Comparison of ENCODE assay signal across 8 cellular contexts in genomic region chr7:90594791-90595317, GRCh38. TPM values are rescaled to one million over a fixed set of nuclear protein-coding genes. Genes with fewer than 3 reads are reported as not detected.
A peak's percentile ranks its signal among the peaks of the same experiment; 100 is the strongest.
DNase-seq lines count a peak whose midpoint lies in the region; ATAC-seq and TF ChIP-seq lines count a peak whose summit lies in the region.

No MANE protein-coding gene starts in this region.

- H3K9me3 ChIP-seq in hepatocyte (ENCODE audit: low read depth) (no peaks in the 10 kb centered on the region), spleen (no peaks in the 10 kb centered on the region)

- H3K27ac ChIP-seq in 22Rv1 (peak overlapping the region; percentile 64; the same call in 1 of the 2 replicates), hepatocyte (no peak overlapping the region), spleen (peak overlapping the region in 6 of 8 donors; percentile 89 to 94 (median 92))

- peak overlapping the region; percentile 75 for H2AFZ ChIP-seq in hepatocyte

- H3K27me3 Mint-ChIP-seq in WTC11 (ENCODE audit: low read depth): peaks cover 3% of the 10 kb centered on the region

- POLR2A ChIA-PET in WTC11 (lab: Charles Lee): interaction anchor here (0.7 to 1.3 kb wide), 2 partner anchors 191 to 1105 kb away, joined by 3 read pairs; no protein-coding TSS in a partner anchor

- peaks cover 25% of the 10 kb centered on the region for H3K79me2 ChIP-seq in hepatocyte

- DNase-seq in H4 (ENCODE audit: low spot score): peak; percentile 79
- DNase-seq in WTC11 (ENCODE audit: low spot score): peak; percentile 26
- peak; percentile 27 for DNase-seq in hepatocyte (ENCODE audit: low spot score)
- DNase-seq in spleen: no peak
- no peak for DNase-seq in ureter (ENCODE audit: low spot score)

- no peaks in the 10 kb centered on the region; the same call in 1 of the 2 replicates for H3K36me3 Mint-ChIP-seq in WTC11

- TF ChIP-seq CTCF in 22Rv1 (IDR thresholded peaks at IDR 0.05) (no peak), WTC11 (IDR thresholded peaks at IDR 0.05) (no peak), hepatocyte (IDR thresholded peaks at IDR 0.05; ENCODE audit: poor library complexity) (no peak), spleen (IDR thresholded peaks at IDR 0.05 in 8 of 11, conservative IDR thresholded peaks at IDR 0.05 in 3 of 11) (no peak)

- TF ChIP-seq POLR2A in spleen (IDR thresholded peaks at IDR 0.05): no peak

- H3K4me1 ChIP-seq in hepatocyte (ENCODE audit: insufficient read depth) (no peaks in the 10 kb centered on the region), spleen (peaks cover 10 to 70% (median 47%) of the 10 kb centered on the region in 6 donors)

- peak; percentile 75 for ATAC-seq in WTC11
- no peak for ATAC-seq in GM21737 (IDR thresholded peaks at IDR 0.05; ENCODE audit: unreplicated experiment)
- ATAC-seq in HG02571 (IDR thresholded peaks at IDR 0.05; ENCODE audit: unreplicated experiment): no peak

- peaks cover 6% of the 10 kb centered on the region for H4K20me1 ChIP-seq in hepatocyte (ENCODE audit: insufficient read depth, poor library complexity, severe bottlenecking)

- H3K4me3 ChIP-seq in hepatocyte: peak overlapping the region; percentile 88
- peak overlapping the region in 5 of 8 donors; percentile 64 to 84 (median 71) for H3K4me3 ChIP-seq in spleen

- H3K36me3 ChIP-seq in hepatocyte (replicated peaks; ENCODE audit: insufficient read depth, low read depth) (no peaks in the 10 kb centered on the region), spleen (no peaks in the 10 kb centered on the region)

- H3K4me1 Mint-ChIP-seq in WTC11: peaks cover 48% of the 10 kb centered on the region

- H3K9me3 Mint-ChIP-seq in WTC11: no peaks in the 10 kb centered on the region

- H3K4me2 ChIP-seq in hepatocyte: peak overlapping the region; percentile 90

- H3K9me2 ChIP-seq in hepatocyte (replicated peaks; ENCODE audit: insufficient read depth): no peaks in the 10 kb centered on the region

- H3K4me3 Mint-ChIP-seq in WTC11: peak overlapping the region; percentile 79

- H3K27me3 ChIP-seq in hepatocyte: no peaks in the 10 kb centered on the region
- peaks cover 0 to 22% (median 0%) of the 10 kb centered on the region in 7 donors for H3K27me3 ChIP-seq in spleen (replicated peaks in 1 of 7)

- H3K27ac Mint-ChIP-seq in WTC11: peak overlapping the region; percentile 98

- 38% methylated on average over 10 of the region's 10 CpGs for WGBS in hepatocyte (ENCODE audit: low lambda C conversion rate, missing lambda C conversion rate)
- WGBS in spleen, 5 donors: 10 to 16% (median 12%) methylated on average over 10 of the region's 10 CpGs

- intact Hi-C loops in spleen (cut with DNase I; ENCODE audit: low total_unique reads): no loop called here

- CTCF ChIA-PET in WTC11 (lab: Charles Lee): interaction anchor here (0.6 to 2.3 kb wide), 6 partner anchors 10 to 1420 kb away, joined by 3 to 18 read pairs (median 4); no protein-coding TSS in a partner anchor

TF ChIP-seq in WTC11, 78 proteins besides CTCF, POLR2A, EP300 and RAD21 (continues in another document):
- TF ChIP-seq E2F5 (CRISPR knock-in tag; IDR thresholded peaks at IDR 0.05) (no peak), FOXJ3 (CRISPR knock-in tag; IDR thresholded peaks at IDR 0.05; ENCODE audit: borderline replicate concordance) (no peak), OVOL2 (CRISPR knock-in tag; IDR thresholded peaks at IDR 0.05; ENCODE audit: borderline replicate concordance) (no peak), ZNF425 (CRISPR knock-in tag; conservative IDR thresholded peaks at IDR 0.05) (no peak), IRF1 (CRISPR knock-in tag; IDR thresholded peaks at IDR 0.05) (no peak), ZBTB21 (CRISPR knock-in tag; IDR thresholded peaks at IDR 0.05; ENCODE audit: borderline replicate concordance) (no peak), SP1 (CRISPR knock-in tag; conservative IDR thresholded peaks at IDR 0.05) (0 out of 2 replicates have a peak, but pooled peaks have one; percentile 23), ZSCAN18 (CRISPR knock-in tag; IDR thresholded peaks at IDR 0.05) (no peak), MYBL2 (CRISPR knock-in tag; IDR thresholded peaks at IDR 0.05) (no peak), TEAD1 (CRISPR knock-in tag; IDR thresholded peaks at IDR 0.05) (peak; percentile 92; the same call in 1 of the 2 replicates), ATF2 (CRISPR knock-in tag; IDR thresholded peaks at IDR 0.05; ENCODE audit: borderline replicate concordance, low read depth) (no peak), CREB1 (CRISPR knock-in tag; IDR thresholded peaks at IDR 0.05) (no peak), ETV6 (CRISPR knock-in tag; IDR thresholded peaks at IDR 0.05) (peak; percentile 67; the same call in 1 of the 2 replicates), TP53 (CRISPR knock-in tag; IDR thresholded peaks at IDR 0.05) (no peak), ATF6 (CRISPR knock-in tag; IDR thresholded peaks at IDR 0.05) (no peak)

RNA-seq across cellular contexts. Expression of gene CDK14, which starts 1.3 kb away (rescaled TPM):
- total RNA-seq in H4 (2014; rRNA removed; shearing (Covaris generic)): 9.9 and 14.0 TPM in 2 replicates
- total RNA-seq in WTC11 (2021) (35.0 to 57.9 TPM (median 38.3 TPM) in 3 replicates), hepatocyte (20.7 and 23.5 TPM in 2 replicates), spleen (100 to 1,000 TPM in 1 of 7 donors, 10 to 100 TPM in 6; 48.2 to 109 (median 73.5) TPM), ureter (23.5 TPM)
- polyA plus RNA-seq in hepatocyte (8.6 and 15.2 TPM in 2 replicates), spleen (1 to 10 TPM; 6.6 to 8.9 (median 7.3) TPM)

Comparison
In these comparisons a context has a peak if more than half of its experiments do, and no peak if none do; other contexts are left out.
1. DNase-seq: peak in H4 (single experiment), WTC11 (single experiment) and hepatocyte (single experiment); none in spleen (single experiment) and ureter (single experiment).